ENCODE assay signal across 16 cellular contexts in the genomic region with DNA sequence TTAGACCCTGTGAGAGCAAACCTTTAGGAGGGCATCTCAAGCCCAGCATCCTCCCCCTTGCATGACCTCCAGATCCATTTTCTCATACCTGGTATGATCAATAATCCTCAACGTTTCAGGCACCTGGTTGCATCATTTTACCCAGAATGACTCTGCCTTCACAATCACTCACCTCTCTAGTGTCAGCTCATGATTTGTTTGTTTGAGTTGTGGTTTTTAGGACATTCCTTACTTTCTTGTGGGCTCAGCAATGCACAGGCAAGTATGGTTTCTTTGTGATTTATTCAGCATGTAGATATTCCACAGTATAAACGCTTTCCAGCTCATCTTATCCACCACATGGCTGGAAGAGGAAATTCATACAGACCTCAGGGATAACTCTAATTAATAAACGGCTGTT.
DNase-seq lines count a peak whose midpoint lies in the region; ATAC-seq, FAIRE-seq and TF ChIP-seq lines count a peak whose summit lies in the region.
"Had no signal": no experiment of that assay in that cellular context is flagged by ENCODE, and none has a peak within 500 bp of the region (broad histone marks: within the 10 kb centered on the region; RNA-seq: fewer than 3 reads in every experiment).

No MANE protein-coding gene starts in this region.

- intact Hi-C loops in testis (cut with DNase I; ENCODE audit: low total_unique reads) = no loop called here

- ATAC-seq in RWPE2 (ENCODE audit: low read depth) (peak; percentile 99), HG02840 (IDR thresholded peaks at IDR 0.05; ENCODE audit: low FRiP score, unreplicated experiment) (no peak)

- 71 to 76% methylated on average over 3 of the region's 3 CpGs for WGBS in testis, 2 donors

- H3K4me3 ChIP-seq in RWPE2 (ENCODE audit: severe bottlenecking) = no peak overlapping the region
- no peak overlapping the region for H3K4me3 ChIP-seq in fibroblast of mammary gland (ENCODE audit: control insufficient read depth, low read depth, low read length)
- H3K4me3 ChIP-seq in testis = no peak overlapping the region
- H3K4me3 ChIP-seq: left ventricle myocardium inferior had no signal

- peaks cover 12% of the 10 kb centered on the region for H3K4me1 ChIP-seq in RWPE2 (ENCODE audit: insufficient read depth, poor library complexity, severe bottlenecking)
- H3K4me1 ChIP-seq in testis = no peaks in the 10 kb centered on the region
- H3K4me1 ChIP-seq: parathyroid adenoma had no signal

- H3K27ac ChIP-seq in RWPE2 (ENCODE audit: poor library complexity, severe bottlenecking) (no peak overlapping the region), testis (no peak overlapping the region)
- H3K27ac ChIP-seq: left ventricle myocardium inferior, parathyroid adenoma had no signal

- DNase-seq in HT1080 (ENCODE audit: low read depth) = peak; percentile 83
- no peak for DNase-seq in RWPE2 (ENCODE audit: low spot score)
- DNase-seq in fibroblast of mammary gland (ENCODE audit: low read depth) = peak; percentile 30
- peak; percentile 33 for DNase-seq in urothelium cell line (ENCODE audit: low spot score)
- no peak for DNase-seq in NCI-H748 treated with DMSO at 0.1 percent for 48 hours (lab: John Stamatoyannopoulos, UW)
- DNase-seq in testis = no peak
- DNase-seq: activated T-cell treated with anti-CD3 and anti-CD28 coated beads, Interleukin-2, amount 50 U/mL, for 1 hour; central memory CD4-positive, alpha-beta T cell; DMS79 treated with DMSO at 0.1 percent for 48 hours; effector CD8-positive, alpha-beta T cell; left ventricle myocardium inferior; NCI-H2029 treated with DMSO at 0.1 percent for 48 hours; NCI-H524; stimulated activated CD4-positive, alpha-beta T cell treated with anti-CD3 and anti-CD28 coated beads, Interleukin-4, amount 100 ng/mL, for 4 hours had no signal

- H3K27me3 ChIP-seq in RWPE2 (ENCODE audit: insufficient read depth, poor library complexity, severe bottlenecking) (no peaks in the 10 kb centered on the region), testis (no peaks in the 10 kb centered on the region)

- TF ChIP-seq CTCF in RWPE2 (IDR thresholded peaks at IDR 0.05; ENCODE audit: poor library complexity, severe bottlenecking) (no peak), fibroblast of mammary gland (conservative IDR thresholded peaks at IDR 0.05; ENCODE audit: control insufficient read depth, insufficient read depth, low read depth, low read length) (no peak), testis (IDR thresholded peaks at IDR 0.05) (no peak)

- no peaks in the 10 kb centered on the region for H3K36me3 ChIP-seq in RWPE2 (ENCODE audit: low read depth)
- no peaks in the 10 kb centered on the region for H3K36me3 ChIP-seq in testis (ENCODE audit: low read depth, missing control alignments)
- H3K36me3 ChIP-seq: left ventricle myocardium inferior had no signal

- H3K9me3 ChIP-seq in RWPE2 (ENCODE audit: severe bottlenecking) (no peaks in the 10 kb centered on the region), testis (no peaks in the 10 kb centered on the region)
- H3K9me3 ChIP-seq: left ventricle myocardium inferior had no signal

- no peak for TF ChIP-seq POLR2A in testis (IDR thresholded peaks at IDR 0.05)

- FAIRE-seq in urothelium cell line (lab: Jason Lieb, UNC) = no peak

Comparison
In these comparisons a context has a peak if more than half of its experiments do, and no peak if none do; other contexts are left out.
1. DNase-seq: peak in HT1080 (single experiment), fibroblast of mammary gland (single experiment) and urothelium cell line (single experiment); none in RWPE2 (single experiment), NCI-H748 treated with DMSO at 0.1 percent for 48 hours (single experiment) and testis (single experiment).